1 cellular context compared by ENCODE assay signal in the genomic region with DNA sequence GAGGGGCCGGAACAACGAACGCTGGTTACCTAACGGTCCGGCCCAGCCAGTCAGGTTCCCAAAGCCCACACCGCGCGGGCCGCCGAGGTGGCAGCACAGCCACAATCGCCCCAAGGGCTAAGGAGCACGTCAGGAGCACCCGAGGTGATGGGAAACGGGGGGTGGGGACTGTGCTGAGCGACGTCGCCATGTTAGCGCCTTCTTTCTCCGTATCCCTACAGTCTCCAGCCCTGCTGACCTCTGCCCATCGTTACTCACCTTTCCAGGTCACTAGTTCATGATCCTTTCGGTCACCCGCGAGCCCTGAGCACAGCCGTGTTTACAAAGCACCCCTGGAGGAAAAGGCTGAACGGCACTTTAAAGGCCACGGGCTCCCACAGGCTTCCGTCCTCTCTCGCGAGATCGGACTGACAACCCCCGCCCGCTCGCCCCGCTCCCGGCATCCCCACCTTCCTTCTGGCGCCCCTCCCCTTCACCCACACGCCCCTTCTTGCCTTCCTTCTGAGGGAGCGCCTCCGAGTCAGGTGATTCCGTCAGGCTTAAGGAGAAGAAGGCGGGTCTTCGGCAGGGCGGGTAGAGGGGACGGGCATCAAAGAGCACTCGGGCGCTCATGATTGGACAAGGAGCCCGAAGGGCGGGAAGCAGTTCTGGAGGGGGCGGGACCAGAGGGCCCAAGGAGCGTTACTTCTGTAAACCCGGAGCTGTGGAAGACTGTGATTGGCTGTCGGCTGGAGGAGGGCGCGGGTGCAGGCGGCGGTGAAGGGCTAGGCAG.
TF ChIP-seq lines count a peak whose summit lies in the region.

A gene with protein sequence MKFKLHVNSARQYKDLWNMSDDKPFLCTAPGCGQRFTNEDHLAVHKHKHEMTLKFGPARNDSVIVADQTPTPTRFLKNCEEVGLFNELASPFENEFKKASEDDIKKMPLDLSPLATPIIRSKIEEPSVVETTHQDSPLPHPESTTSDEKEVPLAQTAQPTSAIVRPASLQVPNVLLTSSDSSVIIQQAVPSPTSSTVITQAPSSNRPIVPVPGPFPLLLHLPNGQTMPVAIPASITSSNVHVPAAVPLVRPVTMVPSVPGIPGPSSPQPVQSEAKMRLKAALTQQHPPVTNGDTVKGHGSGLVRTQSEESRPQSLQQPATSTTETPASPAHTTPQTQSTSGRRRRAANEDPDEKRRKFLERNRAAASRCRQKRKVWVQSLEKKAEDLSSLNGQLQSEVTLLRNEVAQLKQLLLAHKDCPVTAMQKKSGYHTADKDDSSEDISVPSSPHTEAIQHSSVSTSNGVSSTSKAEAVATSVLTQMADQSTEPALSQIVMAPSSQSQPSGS (minus strand): TSS at position 412 of the 772 bp plus-strand sequence. CDS start 31,760 bp downstream, outside the sequence.

TF ChIP-seq in HepG2, 621 proteins besides CTCF, POLR2A, EP300 and RAD21 (continued from another document and continues in another):
- TF ChIP-seq PAXIP1 (CRISPR knock-in tag; conservative IDR thresholded peaks at IDR 0.05), result peak; percentile 56; the same call in 1 of the 2 replicates
- peak; percentile 36 for TF ChIP-seq MEIS1 (CRISPR knock-in tag; IDR thresholded peaks at IDR 0.05; ENCODE audit: borderline replicate concordance)
- TF ChIP-seq SNRNP70 (IDR thresholded peaks at IDR 0.05; ENCODE audit: low read depth, low read length), result no peak
- TF ChIP-seq HOXA5 (CRISPR knock-in tag; IDR thresholded peaks at IDR 0.05), result no peak
- peak; percentile 69; the same call in 1 of the 2 replicates for TF ChIP-seq ZNF777 (CRISPR knock-in tag; IDR thresholded peaks at IDR 0.05)
- peak; percentile 87 for TF ChIP-seq ZNF280D (CRISPR knock-in tag; IDR thresholded peaks at IDR 0.05)
- TF ChIP-seq, protein P1, sequence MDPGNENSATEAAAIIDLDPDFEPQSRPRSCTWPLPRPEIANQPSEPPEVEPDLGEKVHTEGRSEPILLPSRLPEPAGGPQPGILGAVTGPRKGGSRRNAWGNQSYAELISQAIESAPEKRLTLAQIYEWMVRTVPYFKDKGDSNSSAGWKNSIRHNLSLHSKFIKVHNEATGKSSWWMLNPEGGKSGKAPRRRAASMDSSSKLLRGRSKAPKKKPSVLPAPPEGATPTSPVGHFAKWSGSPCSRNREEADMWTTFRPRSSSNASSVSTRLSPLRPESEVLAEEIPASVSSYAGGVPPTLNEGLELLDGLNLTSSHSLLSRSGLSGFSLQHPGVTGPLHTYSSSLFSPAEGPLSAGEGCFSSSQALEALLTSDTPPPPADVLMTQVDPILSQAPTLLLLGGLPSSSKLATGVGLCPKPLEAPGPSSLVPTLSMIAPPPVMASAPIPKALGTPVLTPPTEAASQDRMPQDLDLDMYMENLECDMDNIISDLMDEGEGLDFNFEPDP (CRISPR knock-in tag; conservative IDR thresholded peaks at IDR 0.05), result no peak
- peak; percentile 53 for TF ChIP-seq PITX1 (CRISPR knock-in tag; IDR thresholded peaks at IDR 0.05)
- TF ChIP-seq NPAS2 (CRISPR knock-in tag; IDR thresholded peaks at IDR 0.05; ENCODE audit: borderline replicate concordance), result no peak
- no peak for TF ChIP-seq ZNF569 (CRISPR knock-in tag; IDR thresholded peaks at IDR 0.05; ENCODE audit: borderline replicate concordance)
- TF ChIP-seq ZMAT3 (CRISPR knock-in tag; conservative IDR thresholded peaks at IDR 0.05), result peak; percentile 89
- TF ChIP-seq, protein P2, sequence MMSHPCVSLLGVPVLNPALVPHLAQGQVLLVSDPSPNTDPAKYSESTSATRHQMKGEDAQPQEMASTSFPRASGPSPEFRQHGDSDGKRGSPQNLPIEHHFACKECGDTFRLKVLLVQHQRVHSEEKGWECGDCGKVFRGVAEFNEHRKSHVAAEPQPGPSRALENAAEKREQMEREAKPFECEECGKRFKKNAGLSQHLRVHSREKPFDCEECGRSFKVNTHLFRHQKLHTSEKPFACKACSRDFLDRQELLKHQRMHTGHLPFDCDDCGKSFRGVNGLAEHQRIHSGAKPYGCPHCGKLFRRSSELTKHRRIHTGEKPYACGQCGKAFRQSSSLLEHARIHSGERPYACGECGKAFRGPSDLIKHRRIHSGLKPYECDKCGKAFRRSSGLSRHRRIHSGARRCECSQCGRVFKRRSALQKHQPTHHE (CRISPR knock-in tag; IDR thresholded peaks at IDR 0.05; ENCODE audit: borderline replicate concordance), result peak; percentile 41
- TF ChIP-seq PHF8 (CRISPR knock-in tag; IDR thresholded peaks at IDR 0.05), result peak; percentile 90
- no peak for TF ChIP-seq ZNF644 (CRISPR knock-in tag; IDR thresholded peaks at IDR 0.05; ENCODE audit: low read depth)
- TF ChIP-seq TRIM22 (IDR thresholded peaks at IDR 0.05), result no peak
- TF ChIP-seq ZNF354B (CRISPR knock-in tag; IDR thresholded peaks at IDR 0.05), result no peak; the same call in 1 of the 2 replicates
- TF ChIP-seq KDM1A (CRISPR knock-in tag; IDR thresholded peaks at IDR 0.05), result peak; percentile 48; the same call in 1 of the 2 replicates
- peak; percentile 65 for TF ChIP-seq MAX (IDR thresholded peaks at IDR 0.05)
- no peak for TF ChIP-seq HMGA1 (CRISPR knock-in tag; conservative IDR thresholded peaks at IDR 0.05)
- TF ChIP-seq NKX3-1 (CRISPR knock-in tag; IDR thresholded peaks at IDR 0.05), result peak; percentile 93
- no peak for TF ChIP-seq ZNF710 (CRISPR knock-in tag; IDR thresholded peaks at IDR 0.05; ENCODE audit: borderline replicate concordance)
- peak; percentile 92 for TF ChIP-seq ZNF225 (CRISPR knock-in tag; IDR thresholded peaks at IDR 0.05)
- peak; percentile 93 for TF ChIP-seq PRMT3 (CRISPR knock-in tag; IDR thresholded peaks at IDR 0.05; ENCODE audit: borderline replicate concordance, low read depth)
- peak; percentile 71; the same call in 1 of the 2 replicates for TF ChIP-seq BRF2 (CRISPR knock-in tag; IDR thresholded peaks at IDR 0.05)
- peak; percentile 49 to 83; a peak in 3 of 4 replicates for TF ChIP-seq NR2F1 (CRISPR knock-in tag; IDR thresholded peaks at IDR 0.05)
- peak; percentile 87 for TF ChIP-seq TFAP4 (IDR thresholded peaks at IDR 0.05; ENCODE audit: borderline replicate concordance, low read depth)
- peak; percentile 83; the same call in 1 of the 2 replicates for TF ChIP-seq ZNF446 (CRISPR knock-in tag; IDR thresholded peaks at IDR 0.05)
- TF ChIP-seq SNAI1 (CRISPR knock-in tag; IDR thresholded peaks at IDR 0.05; ENCODE audit: borderline replicate concordance), result no peak
- peak; percentile 69; the same call in 1 of the 2 replicates for TF ChIP-seq CREB3 (CRISPR knock-in tag; IDR thresholded peaks at IDR 0.05)
- peak; percentile 77; the same call in 1 of the 2 replicates for TF ChIP-seq CENPT (CRISPR knock-in tag; IDR thresholded peaks at IDR 0.05; ENCODE audit: low read depth)
- TF ChIP-seq HNF4G (IDR thresholded peaks at IDR 0.05; ENCODE audit: borderline replicate concordance, low read depth, low read length), result no peak
- TF ChIP-seq HNF4G (CRISPR knock-in tag; IDR thresholded peaks at IDR 0.05; ENCODE audit: borderline replicate concordance, low read depth), result no peak
- TF ChIP-seq ZNF17 (CRISPR knock-in tag; IDR thresholded peaks at IDR 0.05), result no peak
- no peak for TF ChIP-seq SETDB1 (CRISPR knock-in tag; IDR thresholded peaks at IDR 0.05; ENCODE audit: borderline replicate concordance)
- TF ChIP-seq ZNF768 (CRISPR knock-in tag; IDR thresholded peaks at IDR 0.05), result peak; percentile 53; the same call in 1 of the 2 replicates
- TF ChIP-seq NR0B2 (CRISPR knock-in tag; IDR thresholded peaks at IDR 0.05), result no peak
- no peak for TF ChIP-seq ZBTB1 (CRISPR knock-in tag; IDR thresholded peaks at IDR 0.05; ENCODE audit: borderline replicate concordance)
